Comparison of ENCODE assay signal across 8 cellular contexts in the genomic region with DNA sequence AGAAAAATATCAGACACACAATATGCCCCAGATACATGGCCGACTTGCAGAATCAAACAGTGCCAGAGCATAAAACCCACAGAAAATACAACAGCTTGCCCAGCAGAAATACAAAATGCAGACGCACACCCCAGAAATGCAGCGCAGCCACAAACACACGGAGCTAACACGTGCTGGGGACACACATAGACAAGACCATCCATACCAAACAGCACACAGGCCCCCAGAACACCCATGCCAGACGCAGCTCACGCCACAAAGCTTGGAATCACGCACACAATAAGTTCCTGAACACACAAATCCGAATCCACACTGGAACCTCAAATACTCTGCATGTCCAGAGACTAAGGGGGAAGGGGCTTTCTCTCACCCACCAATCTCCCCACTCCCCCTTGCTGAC.
DNase-seq lines count a peak whose midpoint lies in the region; ATAC-seq lines count a peak whose summit lies in the region.

No MANE protein-coding gene starts in this region.

- DNase-seq in Ammon's horn (ENCODE audit: low spot score) = peak; percentile 43
- DNase-seq in NCI-H146 (lab: John Stamatoyannopoulos, UW) = no peak
- DNase-seq in MV-4-11 (lab: John Stamatoyannopoulos, UW) = no peak

- H3K27me3 ChIP-seq in mucosa of stomach (ENCODE audit: control insufficient read depth, insufficient read depth, low read length) = peaks cover 7% of the 10 kb centered on the region

- peak overlapping the region; percentile 78 for H3K9ac ChIP-seq in mucosa of stomach (ENCODE audit: low read length)

- H3K9me3 ChIP-seq in mucosa of stomach (ENCODE audit: control insufficient read depth, low read length) = no peaks in the 10 kb centered on the region

- H3K27ac ChIP-seq in angular gyrus (ENCODE audit: low read depth, low read length) = peak overlapping the region; percentile 93

- ATAC-seq in HG02938 (IDR thresholded peaks at IDR 0.05; ENCODE audit: unreplicated experiment) = peak; percentile 17
- no peak for ATAC-seq in GM19324 (IDR thresholded peaks at IDR 0.05; ENCODE audit: low FRiP score, unreplicated experiment)
- no peak for ATAC-seq in HG03135 (IDR thresholded peaks at IDR 0.05; ENCODE audit: unreplicated experiment)

- no peaks in the 10 kb centered on the region for H3K36me3 ChIP-seq in mucosa of stomach (ENCODE audit: control insufficient read depth, insufficient read depth, low read length)

- H3K4me3 ChIP-seq in mucosa of stomach (ENCODE audit: low read length) = peak overlapping the region; percentile 49

- peaks cover 77% of the 10 kb centered on the region for H3K4me1 ChIP-seq in mucosa of stomach (ENCODE audit: control insufficient read depth, insufficient read depth, low read length)
